ENCODE assay signal across 12 cellular contexts in genomic region chr12:69291278-69291593, GRCh38. TPM values are rescaled to one million over a fixed set of nuclear protein-coding genes. Genes with fewer than 3 reads are reported as not detected.
"Had no signal": no experiment of that assay in that cellular context is flagged by ENCODE, and none has a peak within 500 bp of the region (broad histone marks: within the 10 kb centered on the region; RNA-seq: fewer than 3 reads in every experiment).

No MANE protein-coding gene starts in this region.

- H3K9me3 ChIP-seq: thoracic aorta had no signal

- H3K27ac Mint-ChIP-seq: activated B cell treated with CpG ODN at 0.5 μM for 24 hours; activated CD4-positive, alpha-beta T cell treated with anti-CD3 and anti-CD28 coated beads, Interleukin-2, amount 10 ng/mL, durations not matched to agents 24 days and 14 days; activated T-helper 17 cell treated with anti-CD3 and anti-CD28 coated beads, Interleukin-2, amount 50 U/mL, for 72 hours; nephron; T-helper 1 cell treated with Interleukin-12 subunit alpha and Interleukin-12 subunit beta and Interleukin-4 antibody, amounts not matched to agents 30 μg/mL and 1 μg/mL, for 36 hours had no signal

- DNase-seq: cortex of kidney had no signal

- H3K9me3 Mint-ChIP-seq: activated B cell treated with CpG ODN at 0.5 μM for 24 hours; activated CD4-positive, alpha-beta T cell treated with anti-CD3 and anti-CD28 coated beads, Interleukin-2, amount 10 ng/mL, durations not matched to agents 24 days and 14 days; activated T-helper 17 cell treated with anti-CD3 and anti-CD28 coated beads, Interleukin-2, amount 50 U/mL, for 72 hours; central memory CD8-positive, alpha-beta T cell; T-helper 1 cell treated with Interleukin-12 subunit alpha and Interleukin-12 subunit beta and Interleukin-4 antibody, amounts not matched to agents 30 μg/mL and 1 μg/mL, for 36 hours had no signal

- H3K4me3 Mint-ChIP-seq: activated B cell treated with CpG ODN at 0.5 μM for 24 hours; activated CD4-positive, alpha-beta T cell treated with anti-CD3 and anti-CD28 coated beads, Interleukin-2, amount 10 ng/mL, durations not matched to agents 24 days and 14 days; activated T-helper 17 cell treated with anti-CD3 and anti-CD28 coated beads, Interleukin-2, amount 50 U/mL, for 72 hours; central memory CD8-positive, alpha-beta T cell; nephron; T-helper 1 cell treated with Interleukin-12 subunit alpha and Interleukin-12 subunit beta and Interleukin-4 antibody, amounts not matched to agents 30 μg/mL and 1 μg/mL, for 36 hours had no signal

- H3K27ac ChIP-seq: brain microvascular endothelial cell, foreskin keratinocyte, thoracic aorta had no signal

- H3K4me3 ChIP-seq: thoracic aorta had no signal

- H3K4me1 ChIP-seq: foreskin keratinocyte had no signal

- H3K36me3 ChIP-seq: brain microvascular endothelial cell, thoracic aorta had no signal

- H3K4me1 Mint-ChIP-seq: activated T-helper 17 cell treated with anti-CD3 and anti-CD28 coated beads, Interleukin-2, amount 50 U/mL, for 72 hours; nephron had no signal

RNA-seq across cellular contexts. Expression of gene LYZ, which starts 56.9 kb away (rescaled TPM):
- total RNA-seq: activated CD4-positive, alpha-beta T cell treated with anti-CD3 and anti-CD28 coated beads, Interleukin-2, amount 10 ng/mL, durations not matched to agents 24 days and 14 days; activated CD8-positive, alpha-beta memory T cell treated with anti-CD3 and anti-CD28 coated beads for 36 hours; foreskin keratinocyte; pulmonary artery endothelial cell had no signal
- polyA plus RNA-seq: foreskin keratinocyte had no signal
